9 cellular contexts compared by ENCODE assay signal in the genomic region with DNA sequence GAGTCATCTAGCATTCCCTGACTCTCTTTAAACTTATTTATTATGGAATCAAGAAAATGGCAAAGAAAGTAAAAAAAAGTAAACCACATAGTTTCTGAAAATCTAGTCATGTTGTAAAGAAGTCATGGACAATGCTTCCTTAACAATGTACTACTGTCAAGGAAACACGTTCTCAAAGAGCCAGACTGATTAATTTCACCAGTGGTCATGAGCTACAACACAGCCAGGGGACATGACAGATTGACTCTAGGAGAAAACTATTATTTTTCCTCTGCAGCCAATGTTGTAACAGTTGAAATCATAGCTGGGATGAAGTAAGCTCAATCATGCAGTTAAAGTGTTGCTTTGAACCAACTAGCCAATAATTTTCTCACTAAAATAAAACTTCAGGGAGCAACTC.
"Had no signal": no experiment of that assay in that cellular context is flagged by ENCODE, and none has a peak within 500 bp of the region (broad histone marks: within the 10 kb centered on the region; RNA-seq: fewer than 3 reads in every experiment).

No MANE protein-coding gene starts in this region.

- H3K4me1 Mint-ChIP-seq: IgD-negative memory B cell had no signal

- FAIRE-seq: HepG2 had no signal

- H3K4me1 ChIP-seq: HAP-1 had no signal

- H3K4me3 ChIP-seq: HAP-1 had no signal

- H3K27me3 Mint-ChIP-seq: IgD-negative memory B cell had no signal

- H3K27ac Mint-ChIP-seq: HFFc6, IgD-negative memory B cell had no signal

- H3K36me3 Mint-ChIP-seq: IgD-negative memory B cell had no signal

- H3K9me3 Mint-ChIP-seq: HFFc6, IgD-negative memory B cell had no signal

- H3K36me3 ChIP-seq: HAP-1 had no signal

- H3K27ac ChIP-seq: HL-60 had no signal

- H3K4me3 Mint-ChIP-seq: HFFc6, IgD-negative memory B cell had no signal

- DNase-seq: GOT3, H7, HFFc6, KBM-7 had no signal

- H3K9me3 ChIP-seq: HAP-1 had no signal

- ATAC-seq: HCT116, HepG2 had no signal
